In the genomic region with DNA sequence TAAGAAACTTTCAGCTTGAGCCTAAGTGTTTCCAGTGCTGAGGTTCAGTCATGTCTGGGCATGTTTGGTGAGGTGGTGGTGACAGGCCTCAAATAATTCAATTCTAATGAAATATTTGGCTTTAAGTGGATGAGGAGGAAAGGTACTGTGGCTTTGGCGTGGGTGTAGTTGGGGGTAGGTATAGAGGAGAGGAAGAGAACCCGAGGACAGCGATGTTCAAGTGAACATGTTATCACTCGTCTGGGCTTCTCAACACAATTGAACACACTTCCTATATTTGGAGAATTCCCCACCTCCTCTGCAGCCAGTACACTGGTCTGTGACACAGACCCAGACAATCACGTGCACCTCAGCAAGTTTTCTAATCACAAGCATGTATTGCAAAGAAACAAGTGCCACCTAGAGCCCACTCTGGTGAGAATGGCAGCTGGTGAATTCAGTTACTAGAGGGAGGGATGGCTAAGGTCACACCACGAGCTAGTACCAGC, we compare ENCODE assay signal across 8 cellular contexts. TPM values are rescaled to one million over a fixed set of nuclear protein-coding genes. Genes with fewer than 3 reads are reported as not detected.
DNase-seq lines count a peak whose midpoint lies in the region; ATAC-seq and TF ChIP-seq lines count a peak whose summit lies in the region.

No MANE protein-coding gene starts in this region.

- no TSS peak for BruUV-seq in A673 (replicated peaks; lab: Mats Ljungman, UMichigan)

- no peaks in the 10 kb centered on the region for H3K36me3 ChIP-seq in A673 (ENCODE audit: insufficient read depth, low read length, poor library complexity, severe bottlenecking)

- H3K27ac ChIP-seq in A673 (ENCODE audit: low read depth, low read length, poor library complexity, severe bottlenecking) = no peak overlapping the region

- peak; percentile 14 for TF ChIP-seq CTCF in HFF-Myc (IDR thresholded peaks at IDR 0.05; ENCODE audit: low read depth, low read length, missing control alignments)
- no peak for TF ChIP-seq CTCF in A673 (conservative IDR thresholded peaks at IDR 0.05; ENCODE audit: low read depth, low read length)

- intact Hi-C loops in A673 (cut with micrococcal nuclease; ENCODE audit: unreplicated experiment) = loop anchor here (5.0 kb wide), 2 partner anchors 275 to 685 kb away; no protein-coding TSS in a partner anchor

- CTCF ChIA-PET in A673 (lab: Charles Lee) = interaction anchor here (0.6 kb wide), 1 partner anchor 40 kb away, joined by 3 read pairs; no protein-coding TSS in a partner anchor

- no peaks in the 10 kb centered on the region for H3K4me1 ChIP-seq in A673 (ENCODE audit: insufficient read depth, low read length, poor library complexity, severe bottlenecking)

- no peaks in the 10 kb centered on the region for H3K9me3 ChIP-seq in A673 (ENCODE audit: low read depth, low read length, poor library complexity, severe bottlenecking)

- POLR2A ChIA-PET in A673 (lab: Charles Lee; ENCODE audit: low non-redundant PET) = no interaction called here

- H3K4me3 ChIP-seq in HFF-Myc (replicated peaks; ENCODE audit: low read depth, low read length) (no peak overlapping the region), A673 (ENCODE audit: low read depth, low read length, poor library complexity, severe bottlenecking) (no peak overlapping the region)

- ATAC-seq in esophagus mucosa (peak; percentile 70), HG03097 (IDR thresholded peaks at IDR 0.05; ENCODE audit: low FRiP score, unreplicated experiment) (no peak)

- no peaks in the 10 kb centered on the region for H3K27me3 ChIP-seq in A673 (replicated peaks; ENCODE audit: insufficient read depth, low read depth, low read length, poor library complexity)

- DNase-seq in activated naive CD4-positive, alpha-beta T cell treated with Interleukin-2 at 50 U/mL for 16 hours = peak; percentile 26
- DNase-seq in activated naive CD4-positive, alpha-beta T cell (lab: John Stamatoyannopoulos, UW) = no peak
- DNase-seq in HFF-Myc (ENCODE audit: extremely low read depth, low read depth) = peak; percentile 3
- peak; percentile 84 for DNase-seq in NCI-H2107 treated with DMSO at 0.1 percent for 48 hours (lab: John Stamatoyannopoulos, UW; ENCODE audit: unreplicated experiment)
- DNase-seq in A673 (ENCODE audit: low spot score) = no peak
- DNase-seq in NCI-H526 treated with DMSO at 0.1 percent for 48 hours (lab: John Stamatoyannopoulos, UW) = no peak

RNA-seq across cellular contexts. Expression of a gene that starts 53.0 kb away (rescaled TPM):
- total RNA-seq in esophagus mucosa = not detected
- not detected in 2 replicates for total RNA-seq in A673 (2021)

Comparison
In these comparisons a context has a peak if more than half of its experiments do, and no peak if none do; other contexts are left out.
1. DNase-seq: peak in activated naive CD4-positive, alpha-beta T cell treated with Interleukin-2 at 50 U/mL for 16 hours (single experiment), HFF-Myc (single experiment) and NCI-H2107 treated with DMSO at 0.1 percent for 48 hours (single experiment); none in activated naive CD4-positive, alpha-beta T cell (0 of 4), A673 (single experiment) and NCI-H526 treated with DMSO at 0.1 percent for 48 hours (single experiment).